In the genomic region with DNA sequence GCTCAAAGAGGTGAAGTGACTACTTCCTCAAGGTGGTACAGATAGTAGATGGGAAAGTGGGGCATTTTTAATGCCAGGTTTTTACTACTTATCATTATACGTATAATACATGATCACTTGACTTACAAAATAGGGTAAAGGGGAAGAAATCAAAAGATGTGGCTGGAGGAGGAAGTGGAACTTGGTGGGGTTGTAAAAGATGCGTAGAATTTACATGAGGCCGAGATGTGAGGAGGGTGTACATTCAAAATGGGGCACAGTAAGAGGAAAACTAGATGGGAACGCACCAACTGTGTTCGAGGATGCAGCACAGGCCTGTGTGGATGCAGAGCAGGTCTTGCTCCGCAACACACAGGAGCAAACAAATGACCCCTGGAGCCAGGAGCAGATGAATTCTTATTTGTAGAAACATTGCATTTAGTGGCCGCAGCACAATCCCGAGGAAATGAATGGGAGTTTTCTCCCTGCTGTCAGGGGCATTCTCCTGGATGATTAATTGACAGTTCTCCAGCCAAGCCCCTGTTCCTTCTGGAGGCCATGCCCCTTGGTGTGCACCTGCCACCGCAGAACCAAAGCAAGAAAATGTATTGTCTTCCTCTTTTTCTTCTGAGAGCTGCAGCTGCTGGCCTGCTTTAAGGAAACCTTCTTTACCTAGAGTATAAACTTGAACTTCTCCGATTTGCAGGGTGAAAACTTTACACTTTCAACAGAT, we compare ENCODE assay signal across 8 cellular contexts.
DNase-seq lines count a peak whose midpoint lies in the region; ATAC-seq lines count a peak whose summit lies in the region.
"Had no signal": no experiment of that assay in that cellular context is flagged by ENCODE, and none has a peak within 500 bp of the region (broad histone marks: within the 10 kb centered on the region; RNA-seq: fewer than 3 reads in every experiment).

No MANE protein-coding gene starts in this region.

- no peaks in the 10 kb centered on the region for H3K36me3 ChIP-seq in neuron (ENCODE audit: insufficient read depth, low read length)

- POLR2A ChIA-PET in activated CD4-positive, alpha-beta T cell treated with anti-CD3 and anti-CD28 coated beads, Interleukin-2, amount 10 ng/mL, durations not matched to agents 7 days and 5 days (lab: Charles Lee) = no interaction called here

- peak; percentile 79 for ATAC-seq in GM19438 (IDR thresholded peaks at IDR 0.05; ENCODE audit: low read depth, unreplicated experiment)
- ATAC-seq in HG02885 (IDR thresholded peaks at IDR 0.05; ENCODE audit: poor library complexity, unreplicated experiment) = peak; percentile 83

- peaks cover 19% of the 10 kb centered on the region for H3K4me1 ChIP-seq in neuron (ENCODE audit: insufficient read depth, low read length)

- peaks cover 3% of the 10 kb centered on the region for H3K9me3 ChIP-seq in neuron (ENCODE audit: low read length)

- no peak overlapping the region for H3K4me3 Mint-ChIP-seq in activated CD4-positive, alpha-beta T cell treated with anti-CD3 and anti-CD28 coated beads, Interleukin-2, amount 10 ng/mL, durations not matched to agents 7 days and 5 days

- peaks cover 6% of the 10 kb centered on the region for H3K27me3 Mint-ChIP-seq in activated CD4-positive, alpha-beta T cell treated with anti-CD3 and anti-CD28 coated beads, Interleukin-2, amount 10 ng/mL, durations not matched to agents 7 days and 5 days

- H3K4me3 ChIP-seq in neuron (ENCODE audit: low read length) = peak overlapping the region; percentile 32

- H3K4me1 Mint-ChIP-seq in activated CD4-positive, alpha-beta T cell treated with anti-CD3 and anti-CD28 coated beads, Interleukin-2, amount 10 ng/mL, durations not matched to agents 7 days and 5 days = no peaks in the 10 kb centered on the region

- peak overlapping the region; percentile 65 for H2AFZ ChIP-seq in neuron (ENCODE audit: low read depth, low read length)

- CTCF ChIA-PET in activated CD4-positive, alpha-beta T cell treated with anti-CD3 and anti-CD28 coated beads, Interleukin-2, amount 10 ng/mL, durations not matched to agents 7 days and 5 days (lab: Charles Lee) = interaction anchor here (0.6 kb wide), 1 partner anchor 808 kb away, joined by 3 read pairs; no protein-coding TSS in a partner anchor

- H3K27me3 ChIP-seq in neuron (ENCODE audit: insufficient read depth, low read length) = no peaks in the 10 kb centered on the region

- no peak overlapping the region for H3K27ac Mint-ChIP-seq in activated CD4-positive, alpha-beta T cell treated with anti-CD3 and anti-CD28 coated beads, Interleukin-2, amount 10 ng/mL, durations not matched to agents 7 days and 5 days

- H3K9me3 Mint-ChIP-seq in activated CD4-positive, alpha-beta T cell treated with anti-CD3 and anti-CD28 coated beads, Interleukin-2, amount 10 ng/mL, durations not matched to agents 7 days and 5 days = peaks cover 4% of the 10 kb centered on the region

- no peaks in the 10 kb centered on the region for H3K36me3 Mint-ChIP-seq in activated CD4-positive, alpha-beta T cell treated with anti-CD3 and anti-CD28 coated beads, Interleukin-2, amount 10 ng/mL, durations not matched to agents 7 days and 5 days (ENCODE audit: low read depth)

- DNase-seq in NOMO-1 treated with DMSO at 0.1 percent for 48 hours (lab: John Stamatoyannopoulos, UW; ENCODE audit: unreplicated experiment) = peak; percentile 89
- no peak for DNase-seq in activated CD4-positive, alpha-beta T cell treated with anti-CD3 and anti-CD28 coated beads, Interleukin-2, amount 10 ng/mL, durations not matched to agents 7 days and 5 days
- no peak for DNase-seq in middle frontal gyrus (ENCODE audit: extremely low spot score, low spot score)
- DNase-seq in DMS53 treated with DMSO at 0.1 percent for 48 hours (lab: John Stamatoyannopoulos, UW; ENCODE audit: unreplicated experiment) = no peak
- DNase-seq: stimulated activated CD4-positive, alpha-beta T cell treated with anti-CD3 and anti-CD28 coated beads, Interleukin-4, amount 100 ng/mL, for 4 hours had no signal
